1 cellular context compared by ENCODE assay signal in the genomic region with DNA sequence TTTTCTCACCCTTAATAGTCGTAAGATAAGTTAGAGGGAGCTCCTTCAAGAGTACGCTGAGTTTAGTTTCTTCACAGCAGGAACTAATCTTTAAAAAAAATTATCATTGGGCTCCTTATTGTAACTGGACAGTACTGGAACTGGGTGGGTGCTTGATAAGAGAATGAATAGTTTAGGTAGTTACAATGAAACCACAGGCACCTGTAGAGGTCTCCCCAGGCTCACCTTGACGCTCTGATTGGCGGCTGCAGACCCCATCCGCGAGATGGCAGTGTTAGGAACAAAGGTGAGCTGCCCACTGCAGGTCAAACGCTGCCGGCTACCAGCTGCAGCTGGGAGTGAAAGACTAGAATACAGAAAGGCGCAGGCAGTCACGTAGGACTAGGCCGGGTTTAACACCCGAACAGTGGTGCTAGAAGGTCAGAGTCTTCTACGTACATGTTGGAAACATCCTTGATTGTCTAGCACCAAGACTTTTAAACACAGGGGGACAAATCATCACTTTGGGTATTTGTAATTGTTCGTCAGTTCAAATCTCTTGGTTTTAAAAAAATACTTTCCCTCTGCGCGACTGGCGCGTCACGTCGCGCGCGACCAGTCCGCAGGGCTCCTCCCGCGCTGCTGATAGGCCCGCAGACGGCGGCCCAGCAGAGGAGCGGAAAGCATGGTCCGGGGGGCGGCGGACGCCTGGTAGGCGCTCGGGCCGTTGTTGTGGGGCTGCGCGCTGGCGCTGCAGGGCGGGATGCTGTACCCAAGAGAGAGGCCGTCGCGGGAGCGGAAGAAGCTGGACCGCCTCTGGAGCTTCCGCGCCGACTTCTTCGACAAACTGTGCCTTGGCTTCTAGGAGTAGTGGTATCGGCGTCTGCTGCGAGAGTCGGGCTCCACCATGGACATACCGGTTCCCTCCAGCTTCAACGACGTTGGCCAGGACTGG.
TF ChIP-seq lines count a peak whose summit lies in the region.

No MANE protein-coding gene starts in this region.

TF ChIP-seq in HepG2, 621 proteins besides CTCF, POLR2A, EP300 and RAD21 (continued from another document):
- TF ChIP-seq, protein P1, sequence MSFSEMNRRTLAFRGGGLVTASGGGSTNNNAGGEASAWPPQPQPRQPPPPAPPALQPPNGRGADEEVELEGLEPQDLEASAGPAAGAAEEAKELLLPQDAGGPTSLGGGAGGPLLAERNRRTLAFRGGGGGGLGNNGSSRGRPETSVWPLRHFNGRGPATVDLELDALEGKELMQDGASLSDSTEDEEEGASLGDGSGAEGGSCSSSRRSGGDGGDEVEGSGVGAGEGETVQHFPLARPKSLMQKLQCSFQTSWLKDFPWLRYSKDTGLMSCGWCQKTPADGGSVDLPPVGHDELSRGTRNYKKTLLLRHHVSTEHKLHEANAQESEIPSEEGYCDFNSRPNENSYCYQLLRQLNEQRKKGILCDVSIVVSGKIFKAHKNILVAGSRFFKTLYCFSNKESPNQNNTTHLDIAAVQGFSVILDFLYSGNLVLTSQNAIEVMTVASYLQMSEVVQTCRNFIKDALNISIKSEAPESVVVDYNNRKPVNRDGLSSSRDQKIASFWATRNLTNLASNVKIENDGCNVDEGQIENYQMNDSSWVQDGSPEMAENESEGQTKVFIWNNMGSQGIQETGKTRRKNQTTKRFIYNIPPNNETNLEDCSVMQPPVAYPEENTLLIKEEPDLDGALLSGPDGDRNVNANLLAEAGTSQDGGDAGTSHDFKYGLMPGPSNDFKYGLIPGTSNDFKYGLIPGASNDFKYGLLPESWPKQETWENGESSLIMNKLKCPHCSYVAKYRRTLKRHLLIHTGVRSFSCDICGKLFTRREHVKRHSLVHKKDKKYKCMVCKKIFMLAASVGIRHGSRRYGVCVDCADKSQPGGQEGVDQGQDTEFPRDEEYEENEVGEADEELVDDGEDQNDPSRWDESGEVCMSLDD (CRISPR knock-in tag; IDR thresholded peaks at IDR 0.05; ENCODE audit: borderline replicate concordance), result no peak
- TF ChIP-seq RFX3 (CRISPR knock-in tag; IDR thresholded peaks at IDR 0.05), result no peak
- no peak for TF ChIP-seq KLF11 (CRISPR knock-in tag; IDR thresholded peaks at IDR 0.05)
- TF ChIP-seq ZNF12 (CRISPR knock-in tag; IDR thresholded peaks at IDR 0.05), result no peak
- no peak for TF ChIP-seq ZNF251 (CRISPR knock-in tag; IDR thresholded peaks at IDR 0.05)
- no peak for TF ChIP-seq MYNN (CRISPR knock-in tag; IDR thresholded peaks at IDR 0.05; ENCODE audit: low read depth)
- TF ChIP-seq TOE1 (CRISPR knock-in tag; IDR thresholded peaks at IDR 0.05), result no peak
- no peak for TF ChIP-seq PRPF4 (IDR thresholded peaks at IDR 0.05; ENCODE audit: low read depth, low read length, poor library complexity, severe bottlenecking)
- no peak for TF ChIP-seq ZNF253 (CRISPR knock-in tag; IDR thresholded peaks at IDR 0.05; ENCODE audit: borderline replicate concordance)
